In the genomic region with DNA sequence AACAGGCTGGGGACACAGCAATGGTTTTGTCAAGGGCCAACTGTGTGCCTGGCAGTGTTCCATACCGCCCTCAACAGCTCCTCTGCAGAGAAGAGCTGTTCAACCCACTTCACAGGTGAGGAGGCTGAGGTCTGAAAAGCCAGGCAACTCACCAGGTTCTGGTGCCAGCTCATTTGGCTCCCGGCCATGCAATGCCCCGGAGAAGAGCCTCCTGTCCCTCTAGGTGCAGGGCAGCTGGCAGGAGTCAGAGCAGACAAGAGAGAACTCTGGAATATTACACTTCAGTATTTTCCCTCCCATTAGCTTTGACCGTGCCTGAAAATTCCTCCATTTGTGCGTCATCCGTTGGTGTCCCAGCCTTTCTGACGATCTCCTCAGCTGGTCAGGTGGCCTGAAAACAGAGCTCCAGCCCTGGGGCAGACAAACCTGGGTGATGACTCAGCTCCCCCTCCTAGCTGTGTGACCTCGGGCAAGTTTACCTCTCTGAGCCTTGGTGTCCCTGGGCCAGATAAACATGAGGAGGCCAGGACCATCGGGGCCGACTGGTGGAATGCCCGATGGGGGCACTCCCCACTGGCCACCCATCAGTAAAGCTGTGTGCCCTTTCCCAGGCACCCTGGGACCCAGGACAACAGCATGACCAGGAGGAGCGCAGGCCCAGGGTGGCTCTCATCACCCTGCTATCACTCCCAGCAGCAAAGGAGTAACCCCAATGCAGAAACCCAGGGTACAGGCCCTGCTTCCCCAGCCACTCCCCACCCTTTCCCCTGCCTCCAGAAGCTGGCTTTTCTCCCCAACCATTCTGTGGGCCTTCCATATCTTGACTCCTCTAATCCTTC, we compare ENCODE assay signal across 8 cellular contexts.
DNase-seq lines count a peak whose midpoint lies in the region; ATAC-seq and TF ChIP-seq lines count a peak whose summit lies in the region.

No MANE protein-coding gene starts in this region.

- peak overlapping the region; percentile 87 for H3K4me3 Mint-ChIP-seq in dendritic cell treated with granulocyte-macrophage colony-stimulating factor and Interleukin-4, amounts not matched to agents 40 ng/mL and 50 ng/mL, for 4 days

- H3K4me2 ChIP-seq in OCI-LY1 (ENCODE audit: low read length): peak overlapping the region; percentile 81; the same call in 1 of the 2 replicates

- no peak for TF ChIP-seq CTCF in GM06990 (IDR thresholded peaks at IDR 0.05; ENCODE audit: insufficient read depth, low read length, poor library complexity, severe bottlenecking)
- TF ChIP-seq CTCF in OCI-LY1 (IDR thresholded peaks at IDR 0.05; ENCODE audit: low read length): no peak

- no peaks in the 10 kb centered on the region for H4K20me1 ChIP-seq in OCI-LY1 (ENCODE audit: insufficient read depth, low read length)

- no peak for DNase-seq in GM06990 (ENCODE audit: extremely low read depth, insufficient read length)
- no peak for DNase-seq in NCI-H524 (lab: John Stamatoyannopoulos, UW)
- DNase-seq in GM19238 (ENCODE audit: insufficient read length, low spot score): no peak

- no peaks in the 10 kb centered on the region for H3K36me3 Mint-ChIP-seq in dendritic cell treated with granulocyte-macrophage colony-stimulating factor and Interleukin-4, amounts not matched to agents 40 ng/mL and 50 ng/mL, for 4 days (ENCODE audit: low read depth)

- H3K27me3 ChIP-seq in GM06990 (replicated peaks; ENCODE audit: control insufficient read depth, insufficient read depth, low read length) (no peaks in the 10 kb centered on the region), OCI-LY1 (ENCODE audit: insufficient read depth, low read length) (peaks cover 15% of the 10 kb centered on the region; the same call in 1 of the 2 replicates), mucosa of stomach (ENCODE audit: control insufficient read depth, insufficient read depth, low read length) (no peaks in the 10 kb centered on the region)

- H3K9me2 ChIP-seq in OCI-LY1 (ENCODE audit: low read depth, low read length): no peaks in the 10 kb centered on the region

- peaks cover 35% of the 10 kb centered on the region for H3K4me1 Mint-ChIP-seq in dendritic cell treated with granulocyte-macrophage colony-stimulating factor and Interleukin-4, amounts not matched to agents 40 ng/mL and 50 ng/mL, for 4 days (ENCODE audit: low read depth)

- no peaks in the 10 kb centered on the region for H3K79me2 ChIP-seq in OCI-LY1 (ENCODE audit: insufficient read depth, low read length)

- no peaks in the 10 kb centered on the region for H3F3A ChIP-seq in OCI-LY1 (ENCODE audit: insufficient read depth, low read length)

- H3K4me3 ChIP-seq in GM06990 (replicated peaks; ENCODE audit: low read depth, low read length) (peak overlapping the region; percentile 69), OCI-LY1 (ENCODE audit: low read depth, low read length, poor library complexity, severe bottlenecking) (peak overlapping the region; percentile 71), mucosa of stomach (ENCODE audit: low read length) (no peak overlapping the region)

- H3K27ac Mint-ChIP-seq in dendritic cell treated with granulocyte-macrophage colony-stimulating factor and Interleukin-4, amounts not matched to agents 40 ng/mL and 50 ng/mL, for 4 days: peak overlapping the region; percentile 88

- peaks cover 8% of the 10 kb centered on the region for H3K27me3 Mint-ChIP-seq in dendritic cell treated with granulocyte-macrophage colony-stimulating factor and Interleukin-4, amounts not matched to agents 40 ng/mL and 50 ng/mL, for 4 days

- H3K9ac ChIP-seq in OCI-LY1 (ENCODE audit: low read length): peak overlapping the region; percentile 86; the same call in 1 of the 2 replicates
- H3K9ac ChIP-seq in mucosa of stomach (ENCODE audit: low read length): peak overlapping the region; percentile 7

- no peak overlapping the region for H2AFZ ChIP-seq in OCI-LY1 (ENCODE audit: low read length)

- peaks cover 18% of the 10 kb centered on the region for H3K4me1 ChIP-seq in OCI-LY1 (ENCODE audit: insufficient read depth, low read length, severe bottlenecking)
- peaks cover 32% of the 10 kb centered on the region for H3K4me1 ChIP-seq in mucosa of stomach (ENCODE audit: control insufficient read depth, insufficient read depth, low read length)

- no peak overlapping the region for H3K27ac ChIP-seq in OCI-LY1 (ENCODE audit: low read depth, low read length, poor library complexity, severe bottlenecking)

- no peaks in the 10 kb centered on the region for H3K9me3 Mint-ChIP-seq in dendritic cell treated with granulocyte-macrophage colony-stimulating factor and Interleukin-4, amounts not matched to agents 40 ng/mL and 50 ng/mL, for 4 days

- no peaks in the 10 kb centered on the region for H3K36me3 ChIP-seq in GM06990 (ENCODE audit: control insufficient read depth, insufficient read depth, low read length)
- H3K36me3 ChIP-seq in OCI-LY1 (ENCODE audit: insufficient read depth, low read length): no peaks in the 10 kb centered on the region; the same call in 1 of the 2 replicates
- H3K36me3 ChIP-seq in mucosa of stomach (ENCODE audit: control insufficient read depth, insufficient read depth, low read length): no peaks in the 10 kb centered on the region

- intact Hi-C loops in dendritic cell treated with granulocyte-macrophage colony-stimulating factor and Interleukin-4, amounts not matched to agents 40 ng/mL and 50 ng/mL, for 4 days (cut with micrococcal nuclease): loop anchor here (1.0 to 2.0 kb wide), 2 partner anchors 31 to 121 kb away; no protein-coding TSS in a partner anchor

- peaks cover 9% of the 10 kb centered on the region for H3K9me3 ChIP-seq in OCI-LY1 (ENCODE audit: low read length)
- H3K9me3 ChIP-seq in mucosa of stomach (ENCODE audit: control insufficient read depth, low read length): no peaks in the 10 kb centered on the region

- ATAC-seq in GM19351 (IDR thresholded peaks at IDR 0.05; ENCODE audit: unreplicated experiment): no peak
- ATAC-seq in HG03571 (IDR thresholded peaks at IDR 0.05; ENCODE audit: unreplicated experiment): no peak
